Comparison of ENCODE assay signal across 8 cellular contexts in genomic region chr17:81254955-81255717, GRCh38. TPM values are rescaled to one million over a fixed set of nuclear protein-coding genes. Genes with fewer than 3 reads are reported as not detected.
A peak's percentile ranks its signal among the peaks of the same experiment; 100 is the strongest.
DNase-seq lines count a peak whose midpoint lies in the region; ATAC-seq, FAIRE-seq and TF ChIP-seq lines count a peak whose summit lies in the region.

No MANE protein-coding gene starts in this region.

- H3K4me3 ChIP-seq in BJ (ENCODE audit: low read depth, low read length): no peak overlapping the region
- H3K4me3 ChIP-seq in ovary: no peak overlapping the region

- H3K36me3 ChIP-seq in BJ (ENCODE audit: control insufficient read depth, insufficient read depth, low read length) (peaks cover 33% of the 10 kb centered on the region), ovary (no peaks in the 10 kb centered on the region)

- peak; percentile 15 for DNase-seq in BJ (ENCODE audit: low read depth)
- peak; percentile 58 for DNase-seq in NCI-H1092 (lab: John Stamatoyannopoulos, UW)
- DNase-seq in T1000 (lab: John Stamatoyannopoulos, UW): peak; percentile 17
- DNase-seq in frontal cortex (ENCODE audit: low spot score in 2 of 2): peak; percentile 59 to 65
- peak; percentile 84 to 92 (median 88) for DNase-seq in ovary
- DNase-seq in RCC 7860 (ENCODE audit: low spot score): no peak
- no peak for DNase-seq in H54 (ENCODE audit: insufficient read length, low spot score)

- H3K9me3 ChIP-seq in ovary: no peaks in the 10 kb centered on the region

- no peak for TF ChIP-seq POLR2A in ovary (IDR thresholded peaks at IDR 0.05)
- TF ChIP-seq POLR2A in H54 (IDR thresholded peaks at IDR 0.05; ENCODE audit: low read depth, low read length): no peak

- CTCF ChIA-PET in BJ (lab: Yijun Ruan, JAX): interaction anchor here (0.5 to 3.5 kb wide), 29 partner anchors 9 to 346 kb away, joined by 3 to 47 read pairs (median 4); partner anchors contain the start of gene BAHCC1

- H3K27ac ChIP-seq in ovary: peak overlapping the region in 1 of 2 donors; percentile 64

- peaks cover 3% of the 10 kb centered on the region for H3K4me1 ChIP-seq in ovary (ENCODE audit: insufficient read depth)

- no peak for ATAC-seq in GM19035 (IDR thresholded peaks at IDR 0.05; ENCODE audit: unreplicated experiment)

- TF ChIP-seq CTCF in BJ (IDR thresholded peaks at IDR 0.05; ENCODE audit: insufficient read depth, low read depth, low read length): peak; percentile 78
- TF ChIP-seq CTCF in ovary (IDR thresholded peaks at IDR 0.05): peak; percentile 56 to 63 (median 62)

- intact Hi-C loops in ovary (cut with DNase I): loop anchor here (2.0 to 10.0 kb wide), 5 partner anchors 142 to 350 kb away; partner anchors contain the start of gene BAHCC1 (in 1 of the 4)

- WGBS in ovary, 3 donors: 15 to 21% (median 19%) methylated on average over 31 to 35 of the region's 35 CpGs

- POLR2A ChIA-PET in BJ (lab: Charles Lee): interaction anchor here (1.4 kb wide), 1 partner anchor 251 kb away, joined by 4 read pairs; no protein-coding TSS in a partner anchor

- no peak for TF ChIP-seq EP300 in ovary (IDR thresholded peaks at IDR 0.05)

- no peak for FAIRE-seq in frontal cortex (lab: Jason Lieb, UNC)
- no peak for FAIRE-seq in RCC 7860 (lab: Jason Lieb, UNC)
- no peak for FAIRE-seq in H54 (lab: Jason Lieb, UNC)

- H3K27me3 ChIP-seq in BJ (ENCODE audit: control insufficient read depth, insufficient read depth, low read length) (no peaks in the 10 kb centered on the region), ovary (no peaks in the 10 kb centered on the region)

RNA-seq across cellular contexts. Expression of gene NDUFAF8, which starts 16.0 kb away (rescaled TPM):
- polyA plus RNA-seq in BJ (2011; rRNA removed) (70.8 and 130 TPM in 2 replicates), ovary (10 to 100 TPM; 14.6 to 53.4 TPM)
- polyA minus RNA-seq in BJ (2011; rRNA and poly(A)+ RNA removed): 12.1 and 14.0 TPM in 2 replicates
- total RNA-seq in frontal cortex (5.7 TPM), ovary (10 to 100 TPM; 26.6 to 66.3 (median 33.9) TPM)

RNA-seq across cellular contexts. Expression of gene TEPSIN, which starts 16.3 kb away (rescaled TPM):
- 7.5 and 19.4 TPM in 2 replicates for polyA plus RNA-seq in BJ (2011; rRNA removed)
- 4.6 and 8.3 TPM in 2 replicates for polyA minus RNA-seq in BJ (2011; rRNA and poly(A)+ RNA removed)
- 7.3 TPM for total RNA-seq in frontal cortex
- 10 to 100 TPM; 15.8 to 30.2 (median 25.3) TPM for total RNA-seq in ovary
- polyA plus RNA-seq in ovary: 10 to 100 TPM in 1 of 2 donors, 1 to 10 TPM in 1; 2.5 to 21.8 TPM

RNA-seq across cellular contexts. Expression of gene CEP131, which starts 32.4 kb away (rescaled TPM):
- 3.7 and 4.9 TPM in 2 replicates for polyA plus RNA-seq in BJ (2011; rRNA removed)
- polyA minus RNA-seq in BJ (2011; rRNA and poly(A)+ RNA removed): 3.5 and 5.4 TPM in 2 replicates
- 13.0 TPM for total RNA-seq in frontal cortex
- total RNA-seq in ovary: 10 to 100 TPM in 3 of 7 donors, 1 to 10 TPM in 4; 5.5 to 10.7 (median 8.8) TPM
- 1 to 10 TPM in 1 of 2 donors, under 1 TPM in 1; 0.22 to 9.9 TPM for polyA plus RNA-seq in ovary

RNA-seq across cellular contexts. Expression of gene SLC38A10, which starts 40.0 kb away (rescaled TPM):
- 34.6 and 55.4 TPM in 2 replicates for polyA plus RNA-seq in BJ (2011; rRNA removed)
- polyA minus RNA-seq in BJ (2011; rRNA and poly(A)+ RNA removed): 49.8 and 63.7 TPM in 2 replicates
- total RNA-seq in frontal cortex: 13.9 TPM
- total RNA-seq in ovary: 10 to 100 TPM; 46.6 to 75.7 (median 68.8) TPM
- polyA plus RNA-seq in ovary: 10 to 100 TPM; 11.5 to 57.7 TPM

Comparison
In these comparisons a context has a peak if more than half of its experiments do, and no peak if none do; other contexts are left out.
1. DNase-seq: peak in BJ (single experiment), NCI-H1092 (single experiment), T1000 (single experiment), frontal cortex (2 of 2) and ovary (5 of 5); none in RCC 7860 (single experiment) and H54 (single experiment).